In genomic region chr16:71724320-71724751, GRCh38 we compare ENCODE assay signal across 8 cellular contexts. TPM values are rescaled to one million over a fixed set of nuclear protein-coding genes. Genes with fewer than 3 reads are reported as not detected.
DNase-seq lines count a peak whose midpoint lies in the region; ATAC-seq and TF ChIP-seq lines count a peak whose summit lies in the region.

Gene PHLPP2 (minus strand): TSS chr16:71724701. CDS start chr16:71714795, 9,906 bp downstream.

- H3K9me3 ChIP-seq in body of pancreas (no peaks in the 10 kb centered on the region), lower lobe of right lung (no peaks in the 10 kb centered on the region), thyroid gland (no peaks in the 10 kb centered on the region)

- 9 to 10% methylated on average over 10 of the region's 10 CpGs for WGBS in body of pancreas, 2 donors
- 17 to 19% methylated on average over 10 of the region's 10 CpGs for WGBS in thyroid gland, 2 donors

- H3K4me3 Mint-ChIP-seq in activated T-cell treated with anti-CD3 and anti-CD28 coated beads, Interleukin-2, amount 50 U/mL, for 4 hours, result peak within 1 kb of the TSS; percentile 82

- peaks cover 6% of the 10 kb centered on the region for H3K4me1 ChIP-seq in body of pancreas
- H3K4me1 ChIP-seq in lower lobe of right lung, result peaks cover 33% of the 10 kb centered on the region
- peaks cover 29 to 31% of the 10 kb centered on the region in 2 donors for H3K4me1 ChIP-seq in thyroid gland

- H3K4me3 ChIP-seq in body of pancreas (peak within 1 kb of the TSS in 1 of 2 donors; percentile 67), lower lobe of right lung (peak within 1 kb of the TSS; percentile 89), thyroid gland (replicated peaks in 1 of 3) (peak within 1 kb of the TSS; percentile 13 to 95 (median 56))

- intact Hi-C loops in body of pancreas (cut with DNase I), result no loop called here
- intact Hi-C loops in lower lobe of right lung (cut with DNase I), result no loop called here
- intact Hi-C loops in thyroid gland (cut with DNase I), result no loop called here

- H3K36me3 ChIP-seq in body of pancreas (replicated peaks in 1 of 2; ENCODE audit: insufficient read depth in 1 of 2, low read depth in 2 of 2), result no peaks in the 10 kb centered on the region
- peaks cover 8% of the 10 kb centered on the region for H3K36me3 ChIP-seq in lower lobe of right lung
- H3K36me3 ChIP-seq in thyroid gland, result no peaks in the 10 kb centered on the region

- H3K4me1 Mint-ChIP-seq in activated T-cell treated with anti-CD3 and anti-CD28 coated beads, Interleukin-2, amount 50 U/mL, for 4 hours (ENCODE audit: low read depth), result peaks cover 14% of the 10 kb centered on the region

- H3K9me3 Mint-ChIP-seq in activated T-cell treated with anti-CD3 and anti-CD28 coated beads, Interleukin-2, amount 50 U/mL, for 4 hours, result no peaks in the 10 kb centered on the region

- H3K27me3 ChIP-seq in body of pancreas (no peaks in the 10 kb centered on the region), lower lobe of right lung (ENCODE audit: low read depth) (no peaks in the 10 kb centered on the region), thyroid gland (no peaks in the 10 kb centered on the region)

- H3K27ac ChIP-seq in body of pancreas (peak within 1 kb of the TSS; percentile 75 to 86 (median 80)), lower lobe of right lung (peak within 1 kb of the TSS; percentile 90), thyroid gland (peak within 1 kb of the TSS; percentile 73 to 96 (median 87))

- H3K27me3 Mint-ChIP-seq in activated T-cell treated with anti-CD3 and anti-CD28 coated beads, Interleukin-2, amount 50 U/mL, for 4 hours (ENCODE audit: low read depth), result no peaks in the 10 kb centered on the region

- no peak for DNase-seq in activated T-cell treated with anti-CD3 and anti-CD28 coated beads, Interleukin-2, amount 50 U/mL, for 4 hours
- no peak for DNase-seq in activated T-cell treated with anti-CD3 and anti-CD28 coated beads for 4 hours
- DNase-seq in body of pancreas, result no peak
- no peak for DNase-seq in lower lobe of right lung
- no peak for DNase-seq in thyroid gland
- no peak for DNase-seq in DMS53 (lab: John Stamatoyannopoulos, UW)
- no peak for DNase-seq in iPS-NIHi11 (ENCODE audit: low spot score)

- TF ChIP-seq CTCF in body of pancreas (IDR thresholded peaks at IDR 0.05) (peak in 1 of 7 experiments; percentile 2), lower lobe of right lung (IDR thresholded peaks at IDR 0.05) (no peak), thyroid gland (IDR thresholded peaks at IDR 0.05) (no peak)

- H3K36me3 Mint-ChIP-seq in activated T-cell treated with anti-CD3 and anti-CD28 coated beads, Interleukin-2, amount 50 U/mL, for 4 hours (ENCODE audit: insufficient read depth), result no peaks in the 10 kb centered on the region

- TF ChIP-seq POLR2A in body of pancreas (IDR thresholded peaks at IDR 0.05), result no peak
- no peak for TF ChIP-seq POLR2A in thyroid gland (IDR thresholded peaks at IDR 0.05)

- no peak for ATAC-seq in activated T-cell treated with anti-CD3 and anti-CD28 coated beads, Interleukin-2, amount 50 U/mL, for 4 hours
- ATAC-seq in body of pancreas (no peak), lower lobe of right lung (no peak), HG03354 (IDR thresholded peaks at IDR 0.05; ENCODE audit: poor library complexity, severe bottlenecking, unreplicated experiment) (no peak)

RNA-seq across cellular contexts. Expression of gene PHLPP2, which starts in this region (rescaled TPM):
- 10 to 100 TPM; 13.3 to 15.5 (median 15.3) TPM for total RNA-seq in activated T-cell treated with anti-CD3 and anti-CD28 coated beads, Interleukin-2, amount 50 U/mL, for 4 hours
- 1 to 10 TPM; 4.2 to 5.9 TPM for total RNA-seq in body of pancreas
- total RNA-seq in lower lobe of right lung, result 6.6 TPM
- 10 to 100 TPM; 17.7 to 36.9 (median 21.8) TPM for total RNA-seq in thyroid gland
